10 cellular contexts compared by ENCODE assay signal in genomic region chr20:22453244-22454080, GRCh38.
DNase-seq lines count a peak whose midpoint lies in the region; ATAC-seq and TF ChIP-seq lines count a peak whose summit lies in the region.
"Had no signal": no experiment of that assay in that cellular context is flagged by ENCODE, and none has a peak within 500 bp of the region (broad histone marks: within the 10 kb centered on the region; RNA-seq: fewer than 3 reads in every experiment).

No MANE protein-coding gene starts in this region.

- DNase-seq in GM04504 (ENCODE audit: low read depth) (peak; percentile 1), NCI-H345 (lab: John Stamatoyannopoulos, UW) (peak; percentile 72), dermis blood vessel endothelial cell (peak; percentile 52), osteocyte (ENCODE audit: extremely low spot score, unreplicated experiment) (no peak), omental fat pad (ENCODE audit: low spot score) (no peak), GDM1 (lab: John Stamatoyannopoulos, UW) (no peak)
- no peak for DNase-seq in stimulated activated CD4-positive, alpha-beta T cell treated with anti-CD3 and anti-CD28 coated beads, Interleukin-4, amount 100 ng/mL, for 1 hour
- DNase-seq: naive B cell, NCI-H2107 had no signal

- no peak overlapping the region for H3K27ac Mint-ChIP-seq in osteocyte (ENCODE audit: unreplicated experiment)
- H3K27ac Mint-ChIP-seq: naive B cell had no signal

- H3K36me3 Mint-ChIP-seq in osteocyte (ENCODE audit: unreplicated experiment), result no peaks in the 10 kb centered on the region
- H3K36me3 Mint-ChIP-seq: naive B cell had no signal

- H3K4me1 Mint-ChIP-seq in osteocyte (ENCODE audit: unreplicated experiment), result no peaks in the 10 kb centered on the region
- H3K4me1 Mint-ChIP-seq: naive B cell had no signal

- H3K4me3 Mint-ChIP-seq in osteocyte (ENCODE audit: unreplicated experiment), result no peak overlapping the region

- peaks cover 11% of the 10 kb centered on the region for H3K27me3 Mint-ChIP-seq in osteocyte (ENCODE audit: unreplicated experiment)

- ATAC-seq in omental fat pad (ENCODE audit: low FRiP score) (no peak), HG03139 (IDR thresholded peaks at IDR 0.05; ENCODE audit: unreplicated experiment) (no peak)

- TF ChIP-seq CTCF in osteocyte (IDR thresholded peaks at IDR 0.05) (peak; percentile 72), omental fat pad (IDR thresholded peaks at IDR 0.05) (peak in 1 of 3 donors; percentile 30)

- H3K9me3 Mint-ChIP-seq in osteocyte (ENCODE audit: unreplicated experiment), result no peaks in the 10 kb centered on the region
- H3K9me3 Mint-ChIP-seq: naive B cell had no signal

Comparison
In these comparisons a context has a peak if more than half of its experiments do, and no peak if none do; other contexts are left out.
1. DNase-seq: peak in GM04504 (single experiment), NCI-H345 (single experiment) and dermis blood vessel endothelial cell (single experiment); none in osteocyte (single experiment), omental fat pad (single experiment), stimulated activated CD4-positive, alpha-beta T cell treated with anti-CD3 and anti-CD28 coated beads, Interleukin-4, amount 100 ng/mL, for 1 hour (single experiment) and GDM1 (single experiment).